ENCODE assay signal across 2 cellular contexts in genomic region chr3:179651687-179652466, GRCh38.
TF ChIP-seq lines count a peak whose summit lies in the region.

No MANE protein-coding gene starts in this region.

TF ChIP-seq in SK-N-SH, 30 proteins besides CTCF, POLR2A, EP300 and RAD21 (continued from another document):
- no peak for TF ChIP-seq REST (IDR thresholded peaks at IDR 0.05; ENCODE audit: low read depth, low read length)

TF ChIP-seq in SK-N-SH treated with all-trans-retinoic acid at 6 μM for 48 hours, 23 proteins besides CTCF, POLR2A, EP300 and RAD21 (continued from another document):
- no peak for TF ChIP-seq POU6F1 (CRISPR knock-in tag; IDR thresholded peaks at IDR 0.05; ENCODE audit: borderline replicate concordance, low read depth)
- TF ChIP-seq PPARA (CRISPR knock-in tag; IDR thresholded peaks at IDR 0.05; ENCODE audit: borderline replicate concordance): no peak
- no peak for TF ChIP-seq RARB (CRISPR knock-in tag; IDR thresholded peaks at IDR 0.05)
- TF ChIP-seq BACH2 (CRISPR knock-in tag; IDR thresholded peaks at IDR 0.05; ENCODE audit: borderline replicate concordance): no peak
- TF ChIP-seq ZC3H10 (CRISPR knock-in tag; IDR thresholded peaks at IDR 0.05): no peak
- TF ChIP-seq TSHZ2 (CRISPR knock-in tag; IDR thresholded peaks at IDR 0.05): no peak
- no peak for TF ChIP-seq CSDC2 (CRISPR knock-in tag; IDR thresholded peaks at IDR 0.05)
- TF ChIP-seq ZFP3 (CRISPR knock-in tag; IDR thresholded peaks at IDR 0.05): no peak
- no peak for TF ChIP-seq GLIS3 (CRISPR knock-in tag; IDR thresholded peaks at IDR 0.05)
- TF ChIP-seq TCF4 (CRISPR knock-in tag; IDR thresholded peaks at IDR 0.05; ENCODE audit: borderline replicate concordance): no peak
- TF ChIP-seq TOX (CRISPR knock-in tag; IDR thresholded peaks at IDR 0.05; ENCODE audit: borderline replicate concordance): no peak
- no peak for TF ChIP-seq ZNF70 (CRISPR knock-in tag; IDR thresholded peaks at IDR 0.05)
- TF ChIP-seq OSR1 (CRISPR knock-in tag; IDR thresholded peaks at IDR 0.05): no peak
